In the genomic region with DNA sequence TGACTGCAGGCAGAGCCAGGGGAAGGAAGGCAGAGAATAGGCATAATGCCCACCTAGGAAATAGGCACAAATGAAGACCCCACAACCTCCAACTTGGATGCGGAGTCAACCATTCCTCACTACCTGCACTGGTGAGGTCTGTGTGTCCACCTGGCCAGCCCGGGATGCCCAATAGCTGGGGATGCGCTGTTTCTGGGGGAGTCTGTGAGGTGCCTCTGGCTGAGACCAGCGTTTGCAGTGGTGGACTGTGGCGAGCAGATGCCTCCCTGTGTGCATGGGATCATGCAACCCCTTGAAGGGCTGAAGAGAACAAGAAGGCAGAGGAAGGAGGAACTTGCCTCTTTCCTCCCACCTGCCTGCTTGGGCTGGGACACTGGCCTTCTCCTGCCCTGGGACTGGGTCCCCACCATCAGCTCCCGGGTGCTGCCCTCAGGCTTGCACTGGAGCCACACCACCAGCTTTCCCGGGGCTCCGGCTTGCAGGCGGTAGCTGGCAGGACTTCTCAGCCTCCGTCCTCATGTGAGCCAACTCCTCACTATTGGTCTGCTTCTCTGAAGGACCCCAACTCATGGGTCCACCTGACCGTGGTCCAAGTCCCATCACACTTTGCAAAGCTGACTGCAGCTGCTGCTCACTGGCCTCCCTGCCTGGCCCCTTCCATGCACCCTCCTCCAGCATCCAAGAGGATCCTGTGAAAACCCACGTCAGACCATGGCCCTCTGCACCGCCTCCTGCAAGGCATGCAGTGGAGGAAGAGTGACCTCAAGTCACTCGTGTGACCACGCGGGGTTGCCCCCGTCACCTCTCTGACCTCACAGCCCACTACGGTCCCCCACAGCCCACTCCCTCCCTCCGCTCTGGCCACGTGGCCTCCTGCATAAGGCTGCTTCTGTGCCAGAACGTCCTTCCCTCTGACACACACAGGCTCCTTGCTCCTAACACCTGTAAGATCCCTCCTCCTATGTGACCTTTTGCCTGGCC, we compare ENCODE assay signal across 32 cellular contexts. TPM values are rescaled to one million over a fixed set of nuclear protein-coding genes. Genes with fewer than 3 reads are reported as not detected.
DNase-seq lines count a peak whose midpoint lies in the region; ATAC-seq, FAIRE-seq and TF ChIP-seq lines count a peak whose summit lies in the region.
"Had no signal": no experiment of that assay in that cellular context is flagged by ENCODE, and none has a peak within 500 bp of the region (broad histone marks: within the 10 kb centered on the region; RNA-seq: fewer than 3 reads in every experiment).

No MANE protein-coding gene starts in this region.

- TF ChIP-seq CTCF in VCaP (conservative IDR thresholded peaks at IDR 0.05): no peak
- TF ChIP-seq CTCF in kidney (IDR thresholded peaks at IDR 0.05; ENCODE audit: borderline replicate concordance, extremely low read depth, insufficient read depth): no peak

- no peaks in the 10 kb centered on the region for H3K9me3 Mint-ChIP-seq in activated CD4-positive, alpha-beta T cell treated with anti-CD3 and anti-CD28 coated beads, Interleukin-2, amount 10 ng/mL, durations not matched to agents 7 days and 5 days
- H3K9me3 Mint-ChIP-seq: CD8-positive, alpha-beta memory T cell; H9 had no signal

- POLR2A ChIA-PET in activated CD4-positive, alpha-beta T cell treated with anti-CD3 and anti-CD28 coated beads, Interleukin-2, amount 10 ng/mL, durations not matched to agents 7 days and 5 days (lab: Charles Lee): no interaction called here

- peaks cover 36% of the 10 kb centered on the region for H3K27me3 Mint-ChIP-seq in activated CD4-positive, alpha-beta T cell treated with anti-CD3 and anti-CD28 coated beads, Interleukin-2, amount 10 ng/mL, durations not matched to agents 7 days and 5 days

- peaks cover 14% of the 10 kb centered on the region for H3K4me1 Mint-ChIP-seq in activated CD4-positive, alpha-beta T cell treated with anti-CD3 and anti-CD28 coated beads, Interleukin-2, amount 10 ng/mL, durations not matched to agents 7 days and 5 days

- CTCF ChIA-PET in activated CD4-positive, alpha-beta T cell treated with anti-CD3 and anti-CD28 coated beads, Interleukin-2, amount 10 ng/mL, durations not matched to agents 7 days and 5 days (lab: Charles Lee): no interaction called here

- ATAC-seq in GM21529 (IDR thresholded peaks at IDR 0.05; ENCODE audit: unreplicated experiment): no peak
- ATAC-seq: Panc1 had no signal

- peak overlapping the region; percentile 38 for H3K27ac Mint-ChIP-seq in activated CD4-positive, alpha-beta T cell treated with anti-CD3 and anti-CD28 coated beads, Interleukin-2, amount 10 ng/mL, durations not matched to agents 7 days and 5 days
- H3K27ac Mint-ChIP-seq: CD8-positive, alpha-beta memory T cell; H9 had no signal

- no peaks in the 10 kb centered on the region for H3K36me3 Mint-ChIP-seq in activated CD4-positive, alpha-beta T cell treated with anti-CD3 and anti-CD28 coated beads, Interleukin-2, amount 10 ng/mL, durations not matched to agents 7 days and 5 days (ENCODE audit: low read depth)
- H3K36me3 Mint-ChIP-seq: CD8-positive, alpha-beta memory T cell had no signal

- H3K4me3 ChIP-seq in kidney (ENCODE audit: low read length in 2 of 2): no peak overlapping the region
- H3K4me3 ChIP-seq: adrenal gland, heart left ventricle, smooth muscle cell, tibial artery had no signal

- intact Hi-C loops in kidney (cut with DNase I) (loop anchor here (10.0 kb wide), 1 partner anchor 64 kb away; no protein-coding TSS in a partner anchor), posterior vena cava (cut with DNase I) (no loop called here)

- H3K9ac ChIP-seq in kidney (ENCODE audit: low read length in 2 of 2): no peak overlapping the region

- peaks cover 11 to 19% of the 10 kb centered on the region in 2 donors for H3K4me1 ChIP-seq in kidney (ENCODE audit: control insufficient read depth in 1 of 2, insufficient read depth in 1 of 2, low read depth in 1 of 2, low read length in 2 of 2)

- no peak overlapping the region for H3K4me3 Mint-ChIP-seq in activated CD4-positive, alpha-beta T cell treated with anti-CD3 and anti-CD28 coated beads, Interleukin-2, amount 10 ng/mL, durations not matched to agents 7 days and 5 days

- H3K36me3 ChIP-seq in kidney (ENCODE audit: control insufficient read depth in 1 of 2, insufficient read depth in 2 of 2, low read length in 2 of 2): no peaks in the 10 kb centered on the region
- H3K36me3 ChIP-seq: adrenal gland, brain microvascular endothelial cell, heart left ventricle, tibial artery had no signal

- no peaks in the 10 kb centered on the region for H3K9me3 ChIP-seq in kidney (ENCODE audit: control insufficient read depth in 1 of 2, low read length in 2 of 2)
- H3K9me3 ChIP-seq: adrenal gland, heart left ventricle, tibial artery had no signal

- H3K27ac ChIP-seq in VCaP (peak overlapping the region; percentile 100; the same call in 1 of the 2 replicates), kidney (ENCODE audit: low read depth in 2 of 2, low read length in 2 of 2) (no peak overlapping the region)
- H3K27ac ChIP-seq: adrenal gland, brain microvascular endothelial cell, tibial artery had no signal

- DNase-seq in activated CD4-positive, alpha-beta T cell treated with anti-CD3 and anti-CD28 coated beads, Interleukin-2, amount 10 ng/mL, durations not matched to agents 7 days and 5 days: no peak
- no peak for DNase-seq in activated CD4-positive, alpha-beta T cell treated with anti-CD3 and anti-CD28 coated beads, Interleukin-2, amount 50 U/mL, for 4 hours
- peak; percentile 60 for DNase-seq in kidney
- DNase-seq in posterior vena cava (ENCODE audit: low spot score): peak; percentile 67
- DNase-seq in NCI-H128 (lab: John Stamatoyannopoulos, UW; ENCODE audit: unreplicated experiment): no peak
- DNase-seq in OCI-M1 (lab: John Stamatoyannopoulos, UW): no peak
- DNase-seq: 8988T; activated CD4-positive, alpha-beta T cell treated with anti-CD3 and anti-CD28 coated beads for 1 hour; activated effector memory CD4-positive, alpha-beta T cell treated with anti-CD3 and anti-CD28 coated beads, Interleukin-2, amount 50 U/mL, for 16 hours; activated T-cell treated with anti-CD3 and anti-CD28 coated beads for 4 hours; brain microvascular endothelial cell; DMS 273 treated with DMSO at 0.1 percent for 48 hours; effector CD8-positive, alpha-beta T cell; EL; erythroblast; H9; NCI-H2029; NCI-H526; NK-92 treated with Interleukin-12 subunit alpha and Interleukin-12 subunit beta, amount 100 ng/mL, for 24 hours; stimulated activated CD4-positive, alpha-beta T cell treated with anti-CD3 and anti-CD28 coated beads, Interleukin-2, amount 100 ng/mL, for 24 hours; SW 1271; tibial artery had no signal

- no peak for FAIRE-seq in kidney (lab: Jason Lieb, UNC)
- FAIRE-seq: colon, GM12892, TTC549 had no signal

RNA-seq across cellular contexts. Expression of a gene that starts 2.7 kb away (rescaled TPM):
- 1 to 10 TPM; 4.7 to 6.1 TPM for total RNA-seq in activated CD4-positive, alpha-beta T cell treated with anti-CD3 and anti-CD28 coated beads, Interleukin-2, amount 10 ng/mL, durations not matched to agents 7 days and 5 days
- total RNA-seq in kidney: 39.0 TPM
- polyA plus RNA-seq in kidney (ENCODE audit: insufficient read depth, low read depth, low replicate concordance): 30.1 TPM
- total RNA-seq in posterior vena cava: 1 to 10 TPM; 4.0 to 5.6 TPM

Comparison
In these comparisons a context has a peak if more than half of its experiments do, and no peak if none do; other contexts are left out.
1. DNase-seq: peak in kidney (single experiment) and posterior vena cava (single experiment); none in activated CD4-positive, alpha-beta T cell treated with anti-CD3 and anti-CD28 coated beads, Interleukin-2, amount 10 ng/mL, durations not matched to agents 7 days and 5 days (single experiment), activated CD4-positive, alpha-beta T cell treated with anti-CD3 and anti-CD28 coated beads, Interleukin-2, amount 50 U/mL, for 4 hours (0 of 2), NCI-H128 (single experiment) and OCI-M1 (single experiment).